In the genomic region with DNA sequence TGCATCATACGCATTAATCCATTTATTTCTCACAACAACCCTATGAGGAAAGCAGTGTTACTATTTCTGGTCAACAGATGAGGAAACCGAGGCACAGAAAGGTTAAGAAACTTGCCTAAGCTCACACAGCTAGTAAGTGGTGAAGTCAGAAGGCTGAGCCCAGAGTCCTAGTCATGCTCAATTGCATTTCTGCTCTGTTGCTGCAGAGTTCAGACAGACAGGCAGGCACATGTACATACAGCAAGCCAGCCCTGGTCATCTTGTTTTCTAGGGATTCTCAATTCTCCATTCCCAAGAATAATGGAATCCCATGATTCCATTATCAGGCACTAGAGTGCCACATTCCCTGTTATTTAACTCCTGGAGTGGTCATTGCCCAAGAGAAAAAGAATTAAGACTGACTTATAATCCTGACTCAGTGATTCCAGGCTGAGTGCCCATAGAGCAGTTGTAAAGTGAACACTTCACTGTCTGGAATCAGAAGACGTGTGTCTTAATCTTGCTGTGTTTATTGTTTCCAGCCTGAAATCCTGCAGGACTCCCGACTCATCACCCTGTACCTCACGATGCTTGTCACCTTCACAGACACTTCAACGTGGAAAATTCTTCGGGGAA, we compare ENCODE assay signal across 32 cellular contexts.
"Had no signal": no experiment of that assay in that cellular context is flagged by ENCODE, and none has a peak within 500 bp of the region (broad histone marks: within the 10 kb centered on the region; RNA-seq: fewer than 3 reads in every experiment).

No MANE protein-coding gene starts in this region.

- H3K36me3 ChIP-seq: uterus had no signal

- H3K4me3 ChIP-seq: adrenal gland, body of pancreas, cardiac muscle cell, colonic mucosa, esophagus squamous epithelium, heart right ventricle, left lung, lower lobe of right lung, mucosa of descending colon, uterus had no signal

- H3K4me1 ChIP-seq: adrenal gland, body of pancreas, colonic mucosa, esophagus squamous epithelium, foreskin keratinocyte, heart right ventricle, left lung, lower lobe of right lung, uterus had no signal

- DNase-seq: activated CD4-positive, alpha-beta memory T cell treated with anti-CD3 and anti-CD28 coated beads for 36 hours; activated CD4-positive, alpha-beta T cell treated with anti-CD3 and anti-CD28 coated beads, Interleukin-2, amount 10 ng/mL, durations not matched to agents 24 days and 14 days; activated CD8-positive, alpha-beta memory T cell treated with anti-CD3 and anti-CD28 coated beads, Interleukin-2, amount 50 U/mL, for 4 hours; activated effector memory CD4-positive, alpha-beta T cell treated with anti-CD3 and anti-CD28 coated beads, Interleukin-2, amount 50 U/mL, for 16 hours; activated naive CD4-positive, alpha-beta T cell treated with anti-CD3 and anti-CD28 coated beads for 36 hours; activated naive CD8-positive, alpha-beta T cell treated with anti-CD3 and anti-CD28 coated beads for 36 hours; activated T-cell treated with anti-CD3 and anti-CD28 coated beads, Interleukin-2, amount 50 U/mL, for 1 hour; aorta; body of pancreas; cerebellar nuclear complex; colonic mucosa; effector CD8-positive, alpha-beta T cell; esophagus squamous epithelium; foreskin keratinocyte; heart right ventricle; kidney glomerular epithelial cell; left lung; lower lobe of right lung; mucosa of descending colon; posterior cingulate gyrus; right cardiac atrium; stimulated activated CD4-positive, alpha-beta T cell treated with anti-CD3 and anti-CD28 coated beads, Interleukin-12 subunit alpha, Interleukin-12 subunit beta, amount 100 ng/mL, for 4 hours; stimulated activated CD4-positive, alpha-beta T cell treated with anti-CD3 and anti-CD28 coated beads, Interleukin-4, amount 100 ng/mL, for 1 hour; substantia nigra; T-helper 9 cell; uterus; WERI-Rb-1 had no signal

- ATAC-seq: activated CD4-positive, CD25-positive, alpha-beta regulatory T cell treated with anti-CD3 and anti-CD28 coated beads, Interleukin-2, amount 50 U/mL, for 24 hours; body of pancreas; foreskin keratinocyte; heart right ventricle; left lung; lower lobe of right lung; mucosa of descending colon; natural killer cell treated with Interleukin-12 subunit alpha and Interleukin-12 subunit beta and Interleukin-15 and Interleukin-18, amount 100 ng/mL, for 72 hours; right cardiac atrium had no signal

- H3K9me3 ChIP-seq: adrenal gland, body of pancreas, colonic mucosa, esophagus squamous epithelium, heart right ventricle, left lung, lower lobe of right lung, mucosa of descending colon, uterus had no signal

- H3K27ac ChIP-seq: adrenal gland, body of pancreas, cardiac muscle cell, colonic mucosa, epithelial cell of prostate, esophagus squamous epithelium, foreskin keratinocyte, heart right ventricle, left lung, lower lobe of right lung, uterus, WERI-Rb-1 had no signal

- H3K27me3 ChIP-seq: adrenal gland, body of pancreas, cardiac muscle cell, colonic mucosa, esophagus squamous epithelium, foreskin keratinocyte, heart right ventricle, left lung, uterus had no signal
